23 cellular contexts compared by ENCODE assay signal in genomic region chr10:75250934-75251333, GRCh38. TPM values are rescaled to one million over a fixed set of nuclear protein-coding genes. Genes with fewer than 3 reads are reported as not detected.
A peak's percentile ranks its signal among the peaks of the same experiment; 100 is the strongest.
DNase-seq lines count a peak whose midpoint lies in the region; ATAC-seq, FAIRE-seq and TF ChIP-seq lines count a peak whose summit lies in the region.
"Had no signal": no experiment of that assay in that cellular context is flagged by ENCODE, and none has a peak within 500 bp of the region (broad histone marks: within the 10 kb centered on the region; RNA-seq: fewer than 3 reads in every experiment).

No MANE protein-coding gene starts in this region.

- H3K27ac ChIP-seq in heart left ventricle (no peak overlapping the region), RWPE2 (ENCODE audit: poor library complexity, severe bottlenecking) (peak overlapping the region; percentile 67), keratinocyte (ENCODE audit: control insufficient read depth, insufficient read depth, low read length) (peak overlapping the region; percentile 63), endodermal cell (ENCODE audit: low read depth, low read length) (no peak overlapping the region)
- H3K27ac ChIP-seq: SJSA1, vagina, WERI-Rb-1 had no signal

- H3K27me3 Mint-ChIP-seq in endodermal cell (ENCODE audit: insufficient read depth) = no peaks in the 10 kb centered on the region
- H3K27me3 Mint-ChIP-seq: stimulated activated naive CD8-positive, alpha-beta T cell treated with anti-CD3 and anti-CD28 coated beads, Interleukin-15, Interleukin-2, amounts not matched to agents 100 ng/mL and 50 ng/mL, for 24 hours had no signal

- no peaks in the 10 kb centered on the region for H3K79me2 ChIP-seq in keratinocyte (ENCODE audit: control insufficient read depth, insufficient read depth, low read length)

- H3K9me3 Mint-ChIP-seq in endodermal cell = peaks cover 34% of the 10 kb centered on the region

- H3K36me3 ChIP-seq in heart left ventricle = no peaks in the 10 kb centered on the region
- H3K36me3 ChIP-seq in RWPE2 (ENCODE audit: low read depth) = no peaks in the 10 kb centered on the region
- no peaks in the 10 kb centered on the region for H3K36me3 ChIP-seq in keratinocyte (ENCODE audit: control insufficient read depth in 2 of 2, extremely low read depth in 1 of 2, insufficient read depth in 2 of 2, low read length in 2 of 2)
- H3K36me3 ChIP-seq in endodermal cell (ENCODE audit: control insufficient read depth, insufficient read depth, low read length) = no peaks in the 10 kb centered on the region
- H3K36me3 ChIP-seq: SJSA1, vagina, WERI-Rb-1 had no signal

- no peak for TF ChIP-seq POLR2A in heart left ventricle (IDR thresholded peaks at IDR 0.05)

- H3K4me1 ChIP-seq in heart left ventricle (no peaks in the 10 kb centered on the region), RWPE2 (ENCODE audit: insufficient read depth, poor library complexity, severe bottlenecking) (peaks cover 13% of the 10 kb centered on the region), keratinocyte (ENCODE audit: control insufficient read depth, extremely low read depth, insufficient read depth, low read length) (peaks cover 26% of the 10 kb centered on the region), endodermal cell (ENCODE audit: control insufficient read depth, insufficient read depth, low read length) (no peaks in the 10 kb centered on the region)
- H3K4me1 ChIP-seq: SJSA1 had no signal

- H3K9me3 ChIP-seq in heart left ventricle (peaks cover 0 to 40% (median 19%) of the 10 kb centered on the region in 12 donors), RWPE2 (ENCODE audit: severe bottlenecking) (peaks cover 14% of the 10 kb centered on the region), keratinocyte (ENCODE audit: control insufficient read depth, low read depth, low read length) (peaks cover 7% of the 10 kb centered on the region), endodermal cell (ENCODE audit: control insufficient read depth, low read length) (peaks cover 25% of the 10 kb centered on the region)
- H3K9me3 ChIP-seq: vagina had no signal

- FAIRE-seq in keratinocyte (lab: Jason Lieb, UNC) (peak; percentile 95), urothelium cell line (lab: Jason Lieb, UNC) (no peak)
- FAIRE-seq: GM12891 had no signal

- no peak for TF ChIP-seq CTCF in heart left ventricle (IDR thresholded peaks at IDR 0.05)
- TF ChIP-seq CTCF in RWPE2 (IDR thresholded peaks at IDR 0.05; ENCODE audit: poor library complexity, severe bottlenecking) = no peak
- TF ChIP-seq CTCF in keratinocyte (optimal IDR thresholded peaks at IDR 0.05 in 1 of 3, IDR thresholded peaks at IDR 0.05 in 1 of 3, conservative IDR thresholded peaks at IDR 0.05 in 1 of 3; ENCODE audit: extremely low read depth in 1 of 3, insufficient read depth in 2 of 3, low read length in 3 of 3) = no peak
- TF ChIP-seq CTCF in endodermal cell (conservative IDR thresholded peaks at IDR 0.05) = no peak

- ATAC-seq in heart left ventricle = no peak
- ATAC-seq in RWPE2 (ENCODE audit: low read depth) = peak; percentile 98
- ATAC-seq in HG03460 (IDR thresholded peaks at IDR 0.05; ENCODE audit: unreplicated experiment) = no peak
- ATAC-seq: T-helper 17 cell had no signal

- DNase-seq in cardiac septum (ENCODE audit: low spot score) (peak; percentile 66), heart left ventricle (no peak), RWPE2 (ENCODE audit: low spot score) (peak; percentile 94), keratinocyte (ENCODE audit: low read depth, low spot score) (peak; percentile 86), urothelium cell line (ENCODE audit: low spot score) (peak; percentile 63), endodermal cell (no peak), NCI-H345 (lab: John Stamatoyannopoulos, UW) (no peak)
- DNase-seq: activated CD4-positive, alpha-beta T cell treated with anti-CD3 and anti-CD28 coated beads, Interleukin-2, amount 50 U/mL, for 48 hours; activated naive CD4-positive, alpha-beta T cell; C1 segment of cervical spinal cord; cerebellar nuclear complex; effector memory CD4-positive, alpha-beta T cell; H9; KBM-7; NCI-H1092 treated with DMSO at 0.1 percent for 48 hours; stimulated activated CD4-positive, alpha-beta T cell treated with anti-CD3 and anti-CD28 coated beads, Interleukin-1b, Interleukin-23, amount 100 ng/mL, for 48 hours; T-helper 17 cell; WERI-Rb-1 had no signal

- no peak overlapping the region for H3K27ac Mint-ChIP-seq in endodermal cell
- H3K27ac Mint-ChIP-seq: H9; stimulated activated naive CD8-positive, alpha-beta T cell treated with anti-CD3 and anti-CD28 coated beads, Interleukin-15, Interleukin-2, amounts not matched to agents 100 ng/mL and 50 ng/mL, for 24 hours; T-helper 17 cell had no signal

- H4K20me1 ChIP-seq in keratinocyte (ENCODE audit: control insufficient read depth, extremely low read depth, insufficient read depth, low read length) = no peaks in the 10 kb centered on the region

- peaks cover 2% of the 10 kb centered on the region for H3K36me3 Mint-ChIP-seq in endodermal cell (ENCODE audit: low read depth)

- intact Hi-C loops in cardiac septum (cut with DNase I) (no loop called here), heart left ventricle (cut with DNase I) (no loop called here)

- no peak overlapping the region for H3K4me3 Mint-ChIP-seq in endodermal cell
- H3K4me3 Mint-ChIP-seq: H9; stimulated activated naive CD8-positive, alpha-beta T cell treated with anti-CD3 and anti-CD28 coated beads, Interleukin-15, Interleukin-2, amounts not matched to agents 100 ng/mL and 50 ng/mL, for 24 hours; T-helper 17 cell had no signal

- peak overlapping the region; percentile 41 for H3K4me2 ChIP-seq in keratinocyte (ENCODE audit: control insufficient read depth, extremely low read depth, insufficient read depth, low read depth, low read length)

- peak overlapping the region; percentile 23 for H2AFZ ChIP-seq in keratinocyte (ENCODE audit: control insufficient read depth, low read length)

- H3K27me3 ChIP-seq in heart left ventricle (no peaks in the 10 kb centered on the region), RWPE2 (ENCODE audit: insufficient read depth, poor library complexity, severe bottlenecking) (no peaks in the 10 kb centered on the region), keratinocyte (ENCODE audit: control insufficient read depth, extremely low read depth, insufficient read depth, low read length) (no peaks in the 10 kb centered on the region), endodermal cell (ENCODE audit: control insufficient read depth, insufficient read depth, low read length, poor library complexity, severe bottlenecking) (no peaks in the 10 kb centered on the region)
- H3K27me3 ChIP-seq: SJSA1, vagina had no signal

- no peaks in the 10 kb centered on the region for H3K9me1 ChIP-seq in keratinocyte (ENCODE audit: control insufficient read depth, extremely low read depth, insufficient read depth, low read length)

- dilution Hi-C loops in keratinocyte (cut with MboI; ENCODE audit: extremely low pct_ligation_motif_present, low sequenced_read_pairs) = no loop called here

- 73 to 97% (median 88%) methylated on average over 2 to 3 of the region's 3 CpGs for WGBS in heart left ventricle, 4 donors
- WGBS in endodermal cell (ENCODE audit: insufficient coverage in 1 of 2, insufficient read length in 1 of 2), 2 experiments = 94 to 100% methylated on average over 2 to 3 of the region's 3 CpGs

- H3K4me3 ChIP-seq in heart left ventricle (no peak overlapping the region), RWPE2 (ENCODE audit: severe bottlenecking) (no peak overlapping the region), keratinocyte (ENCODE audit: control insufficient read depth in 2 of 3, extremely low read depth in 1 of 3, insufficient read depth in 2 of 3, low read depth in 1 of 3, low read length in 3 of 3) (no peak overlapping the region), endodermal cell (ENCODE audit: low read length) (no peak overlapping the region)
- H3K4me3 ChIP-seq: SJSA1, vagina had no signal

- peaks cover under 1% of the 10 kb centered on the region for H3K4me1 Mint-ChIP-seq in endodermal cell
- H3K4me1 Mint-ChIP-seq: T-helper 17 cell had no signal

- H3K9ac ChIP-seq in keratinocyte (ENCODE audit: control insufficient read depth, extremely low read depth, insufficient read depth, low read length) (peak overlapping the region; percentile 11), endodermal cell (ENCODE audit: extremely low read depth, low read length, poor library complexity, severe bottlenecking) (no peak overlapping the region)

RNA-seq across cellular contexts. Expression of gene COMTD1, which starts 15.2 kb away (rescaled TPM):
- total RNA-seq in cardiac septum (29.2 TPM), heart left ventricle (10 to 100 TPM; 20.8 to 75.0 (median 37.0) TPM), endodermal cell (10 to 100 TPM in 1 of 2 donors, 1 to 10 TPM in 1; 9.6 to 14.4 TPM)
- polyA plus RNA-seq in heart left ventricle (100 to 1,000 TPM in 1 of 2 donors, 10 to 100 TPM in 1; 57.9 to 124 TPM), keratinocyte (6.2 to 12.8 TPM (median 6.8 TPM) in 3 replicates)
- 3.6 TPM for polyA plus RNA-seq in keratinocyte (2011; ENCODE audit: low read depth)
- 3.3 and 10.8 TPM in 2 replicates for polyA plus RNA-seq in keratinocyte (2011; cell fraction: cytosol; rRNA removed)
- polyA plus RNA-seq in keratinocyte (2011; cell fraction: nucleus; rRNA removed) = 13.0 and 17.2 TPM in 2 replicates
- 15.8 and 18.5 TPM in 2 replicates for polyA plus RNA-seq in keratinocyte (2012; ENCODE audit: low replicate concordance)
- polyA minus RNA-seq in keratinocyte = 1.1 to 1.4 TPM (median 1.2 TPM) in 3 replicates
- polyA minus RNA-seq in keratinocyte (2011; cell fraction: cytosol; rRNA and poly(A)+ RNA removed) = 20.5 TPM
- 4.1 and 5.7 TPM in 2 replicates for polyA minus RNA-seq in keratinocyte (2011; cell fraction: nucleus; rRNA and poly(A)+ RNA removed)
- 9.8 TPM for polyA plus RNA-seq in endodermal cell (2013, experiment 1 of 2)
- 9.0 TPM for polyA plus RNA-seq in endodermal cell (2013, experiment 2 of 2)

RNA-seq across cellular contexts. Expression of gene VDAC2, which starts 40.3 kb away (rescaled TPM):
- total RNA-seq in cardiac septum (388 TPM), heart left ventricle (100 to 1,000 TPM; 334 to 554 (median 472) TPM), endodermal cell (100 to 1,000 TPM; 277 to 292 TPM)
- polyA plus RNA-seq in heart left ventricle (100 to 1,000 TPM; 375 to 515 TPM), keratinocyte (82.5 to 218 TPM (median 152 TPM) in 3 replicates)
- 141 TPM for polyA plus RNA-seq in keratinocyte (2011; ENCODE audit: low read depth)
- 192 and 308 TPM in 2 replicates for polyA plus RNA-seq in keratinocyte (2011; cell fraction: cytosol; rRNA removed)
- polyA plus RNA-seq in keratinocyte (2011; cell fraction: nucleus; rRNA removed) = 124 and 181 TPM in 2 replicates
- 237 and 368 TPM in 2 replicates for polyA plus RNA-seq in keratinocyte (2012; ENCODE audit: low replicate concordance)
- 44.0 to 103 TPM (median 55.6 TPM) in 3 replicates for polyA minus RNA-seq in keratinocyte
- 144 TPM for polyA minus RNA-seq in keratinocyte (2011; cell fraction: cytosol; rRNA and poly(A)+ RNA removed)
- polyA minus RNA-seq in keratinocyte (2011; cell fraction: nucleus; rRNA and poly(A)+ RNA removed) = 25.7 and 42.6 TPM in 2 replicates
- 259 TPM for polyA plus RNA-seq in endodermal cell (2013, experiment 1 of 2)
- 244 TPM for polyA plus RNA-seq in endodermal cell (2013, experiment 2 of 2)

Comparison
In these comparisons a context has a peak if more than half of its experiments do, and no peak if none do; other contexts are left out.
1. DNase-seq: peak in cardiac septum (single experiment), RWPE2 (single experiment), keratinocyte (single experiment) and urothelium cell line (single experiment); none in heart left ventricle (0 of 5), endodermal cell (single experiment) and NCI-H345 (single experiment).
2. H3K27ac ChIP-seq: peak in RWPE2 (single experiment) and keratinocyte (single experiment); none in heart left ventricle (0 of 12) and endodermal cell (single experiment).